Comparison of ENCODE assay signal across 8 cellular contexts in the genomic region with DNA sequence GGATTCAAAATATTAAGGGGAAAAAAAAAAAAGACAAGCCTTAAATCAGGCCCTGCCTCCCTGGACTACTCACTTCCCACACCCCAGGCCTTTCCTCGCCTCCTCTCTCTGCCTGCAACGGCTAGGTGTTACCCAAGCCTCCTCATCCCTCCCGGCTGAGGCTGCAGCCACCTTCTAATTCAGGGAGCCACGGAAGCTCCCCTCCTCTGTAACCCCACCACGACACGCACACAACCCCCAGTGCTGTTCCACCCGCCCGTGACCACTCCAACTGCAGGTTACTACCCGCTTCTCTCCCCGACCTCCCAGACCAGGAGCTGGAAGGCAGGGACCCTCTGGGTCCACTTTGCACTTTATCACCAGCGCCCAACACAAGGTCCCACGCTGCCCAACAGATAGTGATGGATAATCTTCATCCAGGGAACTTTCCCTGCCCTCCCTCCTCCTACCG. TPM values are rescaled to one million over a fixed set of nuclear protein-coding genes. Genes with fewer than 3 reads are reported as not detected.
A peak's percentile ranks its signal among the peaks of the same experiment; 100 is the strongest.
DNase-seq lines count a peak whose midpoint lies in the region; ATAC-seq and TF ChIP-seq lines count a peak whose summit lies in the region.

No MANE protein-coding gene starts in this region.

- CTCF ChIA-PET in WTC11 (lab: Charles Lee): interaction anchor here (0.6 to 1.1 kb wide), 2 partner anchors 25 to 86 kb away, joined by 3 read pairs; no protein-coding TSS in a partner anchor

- 40 to 52% (median 46%) methylated on average over 13 of the region's 13 CpGs for WGBS in spleen, 5 donors

- intact Hi-C loops in spleen (cut with DNase I; ENCODE audit: low total_unique reads): no loop called here

- POLR2A ChIA-PET in WTC11 (lab: Charles Lee): no interaction called here

- in situ Hi-C loops in HAP-1 (cut with MboI; ENCODE audit: low sequenced_read_pairs): no loop called here

- TF ChIP-seq CTCF in WTC11 (IDR thresholded peaks at IDR 0.05) (no peak), right atrium auricular region (IDR thresholded peaks at IDR 0.05) (no peak), spleen (IDR thresholded peaks at IDR 0.05 in 8 of 11, conservative IDR thresholded peaks at IDR 0.05 in 3 of 11) (no peak)

- H3K27me3 ChIP-seq in HAP-1 (ENCODE audit: low read depth): no peaks in the 10 kb centered on the region
- no peaks in the 10 kb centered on the region for H3K27me3 ChIP-seq in right atrium auricular region
- H3K27me3 ChIP-seq in spleen (replicated peaks in 1 of 7): peaks cover 0 to 58% (median 16%) of the 10 kb centered on the region in 7 donors

- H3K4me3 ChIP-seq in HAP-1 (peak overlapping the region; percentile 92), right atrium auricular region (peak overlapping the region; percentile 60 to 67), spleen (peak overlapping the region; percentile 10 to 68 (median 45))

- no peaks in the 10 kb centered on the region for H3K9me3 Mint-ChIP-seq in WTC11

- H3K4me1 Mint-ChIP-seq in WTC11: peaks cover 10% of the 10 kb centered on the region

- H3K27me3 Mint-ChIP-seq in WTC11 (ENCODE audit: low read depth): peaks cover 19% of the 10 kb centered on the region

- ATAC-seq in WTC11 (no peak), HG03135 (IDR thresholded peaks at IDR 0.05; ENCODE audit: unreplicated experiment) (no peak), HG03432 (IDR thresholded peaks at IDR 0.05; ENCODE audit: unreplicated experiment) (no peak)

- H3K36me3 ChIP-seq in HAP-1 (replicated peaks) (peaks cover 5% of the 10 kb centered on the region), right atrium auricular region (no peaks in the 10 kb centered on the region), spleen (no peaks in the 10 kb centered on the region)

- H3K36me3 Mint-ChIP-seq in WTC11: peaks cover 7% of the 10 kb centered on the region; the same call in 1 of the 2 replicates

- H3K4me3 Mint-ChIP-seq in WTC11: peak overlapping the region; percentile 84

- H3K4me1 ChIP-seq in HAP-1: peaks cover 4% of the 10 kb centered on the region; the same call in 1 of the 2 replicates
- H3K4me1 ChIP-seq in right atrium auricular region: peaks cover 0 to 8% of the 10 kb centered on the region in 2 donors
- H3K4me1 ChIP-seq in spleen: peaks cover 5 to 17% (median 15%) of the 10 kb centered on the region in 6 donors

- DNase-seq in HAP-1 (ENCODE audit: low spot score in 2 of 2): no peak
- DNase-seq in WTC11 (ENCODE audit: low spot score): no peak
- no peak for DNase-seq in right atrium auricular region (ENCODE audit: low spot score)
- no peak for DNase-seq in spleen
- DNase-seq in NCI-H1092 (lab: John Stamatoyannopoulos, UW): no peak
- no peak for DNase-seq in stimulated activated naive CD4-positive, alpha-beta T cell (lab: John Stamatoyannopoulos, UW)

- H3K27ac Mint-ChIP-seq in WTC11: 0 out of 2 replicates have a peak overlapping the region, but pooled peaks have one; percentile 33

- no peak for TF ChIP-seq POLR2A in spleen (IDR thresholded peaks at IDR 0.05)

- H3K9me3 ChIP-seq in HAP-1 (no peaks in the 10 kb centered on the region), right atrium auricular region (no peaks in the 10 kb centered on the region), spleen (no peaks in the 10 kb centered on the region)

- H3K27ac ChIP-seq in right atrium auricular region (no peak overlapping the region), spleen (no peak overlapping the region)

TF ChIP-seq in WTC11, 78 proteins besides CTCF, POLR2A, EP300 and RAD21:
- no peak for TF ChIP-seq ZNF396 (CRISPR knock-in tag; IDR thresholded peaks at IDR 0.05; ENCODE audit: borderline replicate concordance)
TF ChIP-seq in WTC11: peak in this region for 0.

RNA-seq across cellular contexts. Expression of a gene that starts 0.9 kb away (rescaled TPM):
- total RNA-seq in WTC11 (2021) (20.4 to 21.8 TPM (median 21.3 TPM) in 3 replicates), right atrium auricular region (1 to 10 TPM; 2.9 to 7.6 TPM), spleen (1 to 10 TPM; 2.2 to 3.9 (median 2.5) TPM)
- polyA plus RNA-seq in spleen: 1 to 10 TPM; 1.1 to 1.8 (median 1.3) TPM

RNA-seq across cellular contexts. Expression of a gene that starts 24.8 kb away (rescaled TPM):
- total RNA-seq in WTC11 (2021) (0.37 to 0.70 TPM (median 0.48 TPM) in 3 replicates), right atrium auricular region (10 to 100 TPM in 1 of 2 donors, 1 to 10 TPM in 1; 3.6 to 22.6 TPM), spleen (1 to 10 TPM in 3 of 7 donors, under 1 TPM in 4; 0.70 to 1.8 (median 0.91) TPM)
- polyA plus RNA-seq in spleen: 1 to 10 TPM in 2 of 3 donors, under 1 TPM in 1; 0.61 to 1.4 (median 1.0) TPM

RNA-seq across cellular contexts. Expression of a gene that starts 36.2 kb away (rescaled TPM):
- 2.9 to 3.5 TPM (median 3.0 TPM) in 3 replicates for total RNA-seq in WTC11 (2021)
- total RNA-seq in right atrium auricular region: 10 to 100 TPM; 11.6 to 14.8 TPM
- total RNA-seq in spleen: 1 to 10 TPM; 3.0 to 6.1 (median 4.3) TPM
- polyA plus RNA-seq in spleen: 1 to 10 TPM; 1.9 to 3.0 (median 2.6) TPM

RNA-seq across cellular contexts. Expression of a gene that starts 36.3 kb away (rescaled TPM):
- total RNA-seq in WTC11 (2021) (0.09 TPM in 1 of 3 replicates, not detected in the others), right atrium auricular region (under 1 TPM in 1 of 2 donors, not detected in 1; 0.20 TPM), spleen (not detected)
- under 1 TPM in 2 of 3 donors, not detected in 1; 0.09 to 0.11 TPM for polyA plus RNA-seq in spleen
